Comparison of ENCODE assay signal across 12 cellular contexts in genomic region chr21:33332143-33332542, GRCh38. TPM values are rescaled to one million over a fixed set of nuclear protein-coding genes. Genes with fewer than 3 reads are reported as not detected.
DNase-seq lines count a peak whose midpoint lies in the region; ATAC-seq lines count a peak whose summit lies in the region.
"Had no signal": no experiment of that assay in that cellular context is flagged by ENCODE, and none has a peak within 500 bp of the region (broad histone marks: within the 10 kb centered on the region; RNA-seq: fewer than 3 reads in every experiment).

No MANE protein-coding gene starts in this region.

- peaks cover 70% of the 10 kb centered on the region for H3K4me1 Mint-ChIP-seq in activated naive CD8-positive, alpha-beta T cell (ENCODE audit: low read depth)
- peaks cover 62% of the 10 kb centered on the region for H3K4me1 Mint-ChIP-seq in activated naive CD8-positive, alpha-beta T cell treated with anti-CD3 and anti-CD28 coated beads for 36 hours

- H3K27ac ChIP-seq in KOPT-K1 (ENCODE audit: low read depth, low read length, poor library complexity, severe bottlenecking), result peak overlapping the region; percentile 27
- H3K27ac ChIP-seq: cardiac muscle cell had no signal

- H3K9me3 ChIP-seq in KOPT-K1 (ENCODE audit: insufficient read depth, low read length, poor library complexity, severe bottlenecking), result peaks cover 18% of the 10 kb centered on the region

- H3K36me3 Mint-ChIP-seq in activated naive CD8-positive, alpha-beta T cell, result peaks cover 15% of the 10 kb centered on the region
- H3K36me3 Mint-ChIP-seq in activated naive CD8-positive, alpha-beta T cell treated with anti-CD3 and anti-CD28 coated beads for 36 hours, result peaks cover 35% of the 10 kb centered on the region

- no peaks in the 10 kb centered on the region for H3K27me3 Mint-ChIP-seq in activated naive CD8-positive, alpha-beta T cell
- H3K27me3 Mint-ChIP-seq in activated naive CD8-positive, alpha-beta T cell treated with anti-CD3 and anti-CD28 coated beads for 36 hours, result no peaks in the 10 kb centered on the region
- H3K27me3 Mint-ChIP-seq: type B pancreatic cell had no signal

- no peak for DNase-seq in activated naive CD8-positive, alpha-beta T cell treated with anti-CD3 and anti-CD28 coated beads for 36 hours
- no peak for DNase-seq in stimulated activated CD4-positive, alpha-beta T cell treated with anti-CD3 and anti-CD28 coated beads, Interleukin-1b, Interleukin-23, amount 100 ng/mL, for 48 hours
- DNase-seq in UCSD-AML1 (lab: John Stamatoyannopoulos, UW; ENCODE audit: unreplicated experiment), result no peak
- no peak for DNase-seq in COLO668 (lab: John Stamatoyannopoulos, UW; ENCODE audit: unreplicated experiment)
- no peak for DNase-seq in NCI-H345 (lab: John Stamatoyannopoulos, UW)
- DNase-seq: activated CD4-positive, alpha-beta T cell treated with anti-CD3 and anti-CD28 coated beads for 1 hour; AML-193 had no signal

- ATAC-seq in HG02610 (IDR thresholded peaks at IDR 0.05; ENCODE audit: unreplicated experiment), result peak; percentile 65

- peak overlapping the region; percentile 51 for H3K27ac Mint-ChIP-seq in activated naive CD8-positive, alpha-beta T cell
- no peak overlapping the region for H3K27ac Mint-ChIP-seq in activated naive CD8-positive, alpha-beta T cell treated with anti-CD3 and anti-CD28 coated beads for 36 hours
- H3K27ac Mint-ChIP-seq: type B pancreatic cell had no signal

- H3K4me3 Mint-ChIP-seq in activated naive CD8-positive, alpha-beta T cell, result no peak overlapping the region
- H3K4me3 Mint-ChIP-seq in activated naive CD8-positive, alpha-beta T cell treated with anti-CD3 and anti-CD28 coated beads for 36 hours, result no peak overlapping the region
- H3K4me3 Mint-ChIP-seq: type B pancreatic cell had no signal

- H3K9me3 Mint-ChIP-seq in activated naive CD8-positive, alpha-beta T cell (ENCODE audit: low read depth), result peaks cover 4% of the 10 kb centered on the region
- peaks cover 13% of the 10 kb centered on the region for H3K9me3 Mint-ChIP-seq in activated naive CD8-positive, alpha-beta T cell treated with anti-CD3 and anti-CD28 coated beads for 36 hours

- H3K36me3 ChIP-seq in KOPT-K1 (ENCODE audit: insufficient read depth, low read length), result peaks cover 55% of the 10 kb centered on the region
- H3K36me3 ChIP-seq: cardiac muscle cell had no signal

RNA-seq across cellular contexts. Expression of gene IFNAR1, which starts 7.4 kb away (rescaled TPM):
- 10 to 100 TPM; 32.3 to 34.7 TPM for total RNA-seq in activated naive CD8-positive, alpha-beta T cell treated with anti-CD3 and anti-CD28 coated beads for 36 hours
